ENCODE assay signal across 11 cellular contexts in the genomic region with DNA sequence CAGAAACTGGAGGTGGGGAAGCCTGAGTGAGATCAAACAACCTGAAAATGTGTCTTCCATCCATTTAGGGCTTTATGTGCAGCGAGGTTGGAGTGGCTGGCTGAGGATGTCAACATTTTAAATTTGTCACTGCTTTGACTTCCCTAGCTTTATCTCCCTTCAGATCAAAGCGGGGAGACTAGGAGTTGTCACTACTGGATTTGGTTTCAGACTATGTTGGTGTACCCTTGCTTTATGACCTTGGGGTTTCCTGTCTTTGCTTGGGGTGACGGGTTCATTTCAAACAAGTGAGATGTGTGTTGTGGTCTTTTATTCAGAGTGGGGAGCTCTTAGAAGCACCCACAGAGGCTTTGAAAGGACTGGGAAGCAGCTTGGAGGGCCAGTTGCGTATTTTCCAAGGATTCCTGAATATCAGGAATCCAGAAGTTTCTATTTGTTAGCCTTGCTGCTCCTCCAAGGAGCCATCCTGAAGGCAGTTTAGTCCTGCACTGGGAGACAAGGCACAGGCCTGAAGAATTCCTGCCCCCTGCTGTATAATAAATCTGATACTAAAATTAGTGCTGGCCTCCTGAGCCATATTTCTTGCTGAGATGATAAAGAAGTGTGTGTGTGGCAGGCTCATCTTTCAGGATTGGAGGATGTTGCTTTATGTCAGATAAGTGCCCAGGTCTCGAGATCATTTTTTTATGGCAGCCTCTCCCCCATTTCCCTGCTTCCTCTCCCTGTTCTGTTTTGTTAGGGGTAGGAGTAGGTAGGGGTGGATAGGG. TPM values are rescaled to one million over a fixed set of nuclear protein-coding genes. Genes with fewer than 3 reads are reported as not detected.
DNase-seq lines count a peak whose midpoint lies in the region; ATAC-seq and TF ChIP-seq lines count a peak whose summit lies in the region.
"Had no signal": no experiment of that assay in that cellular context is flagged by ENCODE, and none has a peak within 500 bp of the region (broad histone marks: within the 10 kb centered on the region; RNA-seq: fewer than 3 reads in every experiment).

No MANE protein-coding gene starts in this region.

- TF ChIP-seq CTCF in OCI-LY1 (IDR thresholded peaks at IDR 0.05; ENCODE audit: low read length) = no peak
- TF ChIP-seq CTCF in brain (conservative IDR thresholded peaks at IDR 0.05) = no peak
- TF ChIP-seq CTCF in osteocyte (IDR thresholded peaks at IDR 0.05) = peak; percentile 27

- H3K27me3 ChIP-seq in OCI-LY1 (ENCODE audit: insufficient read depth, low read length) = no peaks in the 10 kb centered on the region
- H3K27me3 ChIP-seq: neutrophil had no signal

- H3K9me3 ChIP-seq in OCI-LY1 (ENCODE audit: low read length) = no peaks in the 10 kb centered on the region
- H3K9me3 ChIP-seq: neutrophil had no signal

- H2AFZ ChIP-seq in OCI-LY1 (ENCODE audit: low read length) = no peak overlapping the region

- H3K4me1 Mint-ChIP-seq in brain = peaks cover 91% of the 10 kb centered on the region
- H3K4me1 Mint-ChIP-seq in osteocyte (ENCODE audit: unreplicated experiment) = peaks cover 48% of the 10 kb centered on the region

- H3K27ac Mint-ChIP-seq in brain = peak overlapping the region; percentile 50 to 94 (median 80)
- no peak overlapping the region for H3K27ac Mint-ChIP-seq in osteocyte (ENCODE audit: unreplicated experiment)

- peaks cover 78% of the 10 kb centered on the region for H3K36me3 ChIP-seq in OCI-LY1 (ENCODE audit: insufficient read depth, low read length)
- H3K36me3 ChIP-seq: neutrophil had no signal

- no peak for ATAC-seq in HG03108 (IDR thresholded peaks at IDR 0.05; ENCODE audit: unreplicated experiment)

- H3K27me3 Mint-ChIP-seq in brain (no peaks in the 10 kb centered on the region), osteocyte (ENCODE audit: unreplicated experiment) (no peaks in the 10 kb centered on the region)

- H3K9me2 ChIP-seq in OCI-LY1 (ENCODE audit: low read depth, low read length) = no peaks in the 10 kb centered on the region

- H3K9ac ChIP-seq in OCI-LY1 (ENCODE audit: low read length) = no peak overlapping the region

- H4K20me1 ChIP-seq in OCI-LY1 (ENCODE audit: insufficient read depth, low read length) = no peaks in the 10 kb centered on the region

- H3K36me3 Mint-ChIP-seq in brain (peaks cover 57% of the 10 kb centered on the region), osteocyte (ENCODE audit: unreplicated experiment) (peaks cover 15% of the 10 kb centered on the region)

- no peaks in the 10 kb centered on the region for H3F3A ChIP-seq in OCI-LY1 (ENCODE audit: insufficient read depth, low read length)

- peak overlapping the region; percentile 18; the same call in 1 of the 2 replicates for H3K4me2 ChIP-seq in OCI-LY1 (ENCODE audit: low read length)

- H3K4me1 ChIP-seq in OCI-LY1 (ENCODE audit: insufficient read depth, low read length, severe bottlenecking) = peaks cover 87% of the 10 kb centered on the region

- DNase-seq in NCI-H510A treated with DMSO at 0.1 percent for 48 hours (lab: John Stamatoyannopoulos, UW) (peak; percentile 30), NCI-H510A (lab: John Stamatoyannopoulos, UW) (no peak), osteocyte (ENCODE audit: extremely low spot score, unreplicated experiment) (no peak), retina (no peak), NCI-H146 (lab: John Stamatoyannopoulos, UW) (no peak)
- DNase-seq: NCI-H2081 treated with DMSO at 0.1 percent for 48 hours had no signal

- H3K27ac ChIP-seq in OCI-LY1 (ENCODE audit: low read depth, low read length, poor library complexity, severe bottlenecking) = peak overlapping the region; percentile 65
- H3K27ac ChIP-seq: neutrophil, SK-N-MC had no signal

- no peak overlapping the region for H3K4me3 ChIP-seq in OCI-LY1 (ENCODE audit: low read depth, low read length, poor library complexity, severe bottlenecking)
- H3K4me3 ChIP-seq: SK-N-MC had no signal

- no peaks in the 10 kb centered on the region for H3K9me3 Mint-ChIP-seq in brain
- no peaks in the 10 kb centered on the region for H3K9me3 Mint-ChIP-seq in osteocyte (ENCODE audit: unreplicated experiment)

- H3K4me3 Mint-ChIP-seq in brain (peak overlapping the region; percentile 11 to 73 (median 52)), osteocyte (ENCODE audit: unreplicated experiment) (no peak overlapping the region)

- peaks cover 46% of the 10 kb centered on the region for H3K79me2 ChIP-seq in OCI-LY1 (ENCODE audit: insufficient read depth, low read length)

RNA-seq across cellular contexts. Expression of a gene that starts 25.7 kb away (rescaled TPM):
- polyA plus RNA-seq in brain (ENCODE audit: insufficient read depth, low read depth, low replicate concordance) = 79.1 TPM
- 68.5 and 75.5 TPM in 2 replicates for total RNA-seq in osteocyte
